In the genomic region with DNA sequence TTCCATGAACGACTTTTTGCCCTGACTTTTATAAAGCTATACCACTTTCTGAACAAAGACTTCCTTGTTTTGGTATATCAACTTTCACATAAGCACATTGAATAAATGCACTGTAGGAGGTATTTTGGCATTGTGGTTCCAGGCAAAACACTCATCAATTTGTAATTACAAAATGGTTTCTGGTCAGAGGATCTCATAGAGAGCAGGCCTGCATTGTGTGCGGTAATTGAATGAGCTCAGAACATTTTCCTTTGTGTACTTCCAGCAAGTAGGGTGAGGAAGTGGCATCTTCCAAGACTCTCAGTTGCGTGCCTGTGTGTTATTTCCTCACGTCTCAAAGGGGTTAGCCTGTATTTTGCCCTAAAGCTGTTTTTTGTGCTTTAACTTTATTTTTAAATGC, we compare ENCODE assay signal across 20 cellular contexts.
DNase-seq lines count a peak whose midpoint lies in the region; ATAC-seq and TF ChIP-seq lines count a peak whose summit lies in the region.
"Had no signal": no experiment of that assay in that cellular context is flagged by ENCODE, and none has a peak within 500 bp of the region (broad histone marks: within the 10 kb centered on the region; RNA-seq: fewer than 3 reads in every experiment).

No MANE protein-coding gene starts in this region.

- H3K9me3 ChIP-seq in left ventricle myocardium inferior (replicated peaks) = no peaks in the 10 kb centered on the region

- H3K27ac ChIP-seq in left ventricle myocardium inferior (replicated peaks) = peak overlapping the region; percentile 90

- DNase-seq in left ventricle myocardium inferior (no peak), Right ventricle myocardium inferior (ENCODE audit: missing footprints) (no peak), SK-MEL-5 (ENCODE audit: low read depth, low spot score) (peak; percentile 97), foreskin melanocyte (peak; percentile 100), glomerular visceral epithelial cell (ENCODE audit: extremely low spot score) (no peak), dedifferentiated amniotic fluid mesenchymal stem cell (ENCODE audit: extremely low spot score) (no peak), HCEC 1CT (no peak)
- no peak for DNase-seq in stimulated activated naive CD4-positive, alpha-beta T cell (lab: John Stamatoyannopoulos, UW)
- DNase-seq: activated CD4-positive, alpha-beta T cell treated with anti-CD3 and anti-CD28 coated beads, Interleukin-2, amount 50 U/mL, for 48 hours; activated naive CD8-positive, alpha-beta T cell treated with anti-CD3 and anti-CD28 coated beads for 36 hours; activated T-cell treated with anti-CD3 and anti-CD28 coated beads, Interleukin-2, amount 50 U/mL, for 48 hours; caudate nucleus; naive thymus-derived CD4-positive, alpha-beta T cell; NCI-H1105; NCI-H774; stimulated activated CD4-positive, alpha-beta T cell treated with anti-CD3 and anti-CD28 coated beads, Interleukin-12 subunit alpha, Interleukin-12 subunit beta, amount 100 ng/mL, for 4 hours; stimulated activated naive CD4-positive, alpha-beta T cell treated with Interleukin-2 at 50 U/mL for 16 hours had no signal

- no peaks in the 10 kb centered on the region for H3K27me3 ChIP-seq in left ventricle myocardium inferior (ENCODE audit: low read depth)

- in situ Hi-C loops in SK-MEL-5 (cut with HindIII; ENCODE audit: low pct_unique_long_range_greater_than_20kb, low sequenced_read_pairs) = no loop called here

- peaks cover 32% of the 10 kb centered on the region for H3K4me1 ChIP-seq in left ventricle myocardium inferior

- H3K4me3 ChIP-seq in left ventricle myocardium inferior = no peak overlapping the region
- H3K4me3 ChIP-seq: K562, lung had no signal

- intact Hi-C loops in left ventricle myocardium inferior (cut with micrococcal nuclease) (no loop called here), Right ventricle myocardium inferior (cut with DNase I) (loop anchor here (5.0 kb wide), 1 partner anchor 82 kb away; no protein-coding TSS in a partner anchor)

- no peak for TF ChIP-seq CTCF in left ventricle myocardium inferior (IDR thresholded peaks at IDR 0.05; ENCODE audit: borderline replicate concordance)

- ATAC-seq in Right ventricle myocardium inferior = no peak
- ATAC-seq: K562; naive thymus-derived CD4-positive, alpha-beta T cell; Panc1 had no signal

- H3K36me3 ChIP-seq in left ventricle myocardium inferior = peaks cover 16% of the 10 kb centered on the region

Comparison
In these comparisons a context has a peak if more than half of its experiments do, and no peak if none do; other contexts are left out.
1. DNase-seq: peak in SK-MEL-5 (single experiment) and foreskin melanocyte (single experiment); none in left ventricle myocardium inferior (single experiment), Right ventricle myocardium inferior (single experiment), glomerular visceral epithelial cell (single experiment), dedifferentiated amniotic fluid mesenchymal stem cell (single experiment), HCEC 1CT (single experiment) and stimulated activated naive CD4-positive, alpha-beta T cell (0 of 6).